ENCODE assay signal across 8 cellular contexts in genomic region chr12:57583008-57583831, GRCh38. TPM values are rescaled to one million over a fixed set of nuclear protein-coding genes. Genes with fewer than 3 reads are reported as not detected.
A peak's percentile ranks its signal among the peaks of the same experiment; 100 is the strongest.
DNase-seq lines count a peak whose midpoint lies in the region; ATAC-seq and TF ChIP-seq lines count a peak whose summit lies in the region.

No MANE protein-coding gene starts in this region.

- peak; percentile 99 for ATAC-seq in GM19438 (IDR thresholded peaks at IDR 0.05; ENCODE audit: low read depth, unreplicated experiment)
- peak; percentile 95 for ATAC-seq in HG03460 (IDR thresholded peaks at IDR 0.05; ENCODE audit: unreplicated experiment)
- ATAC-seq in right lobe of liver, result peak; percentile 88 to 93 (median 90)

- intact Hi-C loops in colonic mucosa (cut with DNase I), result loop anchor here (2.0 to 5.0 kb wide), 2 partner anchors 38 to 109 kb away; partner anchors contain the start of gene OS9
- intact Hi-C loops in right lobe of liver (cut with DNase I), result loop anchor here (5.0 kb wide), 1 partner anchor 39 kb away; no protein-coding TSS in a partner anchor

- H3K36me3 ChIP-seq in colonic mucosa (no peaks in the 10 kb centered on the region), right lobe of liver (no peaks in the 10 kb centered on the region)

- H3K9me3 ChIP-seq in colonic mucosa (no peaks in the 10 kb centered on the region), right lobe of liver (no peaks in the 10 kb centered on the region)

- WGBS in right lobe of liver (ENCODE audit: insufficient coverage, low coverage, low lambda C conversion rate, missing lambda C conversion rate), result 17% methylated on average over 9 of the region's 13 CpGs

- H3K27me3 ChIP-seq in colonic mucosa, result no peaks in the 10 kb centered on the region
- no peaks in the 10 kb centered on the region for H3K27me3 ChIP-seq in right lobe of liver

- H3K27ac ChIP-seq in colonic mucosa, result no peak overlapping the region
- H3K27ac ChIP-seq in right lobe of liver, result no peak overlapping the region

- H3K9ac ChIP-seq in colonic mucosa (ENCODE audit: low read depth in 2 of 2, low read length in 2 of 2), result no peak overlapping the region

- TF ChIP-seq CTCF in colonic mucosa (IDR thresholded peaks at IDR 0.05), result peak; percentile 94
- TF ChIP-seq CTCF in right lobe of liver (IDR thresholded peaks at IDR 0.05), result peak; percentile 90 to 95 (median 92)

- no peak overlapping the region for H3K4me3 ChIP-seq in colonic mucosa
- no peak overlapping the region for H3K4me3 ChIP-seq in right lobe of liver

- no peaks in the 10 kb centered on the region for H3K4me1 ChIP-seq in colonic mucosa
- peaks cover 0 to 13% (median 2%) of the 10 kb centered on the region in 4 donors for H3K4me1 ChIP-seq in right lobe of liver

- TF ChIP-seq POLR2A in right lobe of liver (IDR thresholded peaks at IDR 0.05), result no peak

- DNase-seq in COLO668 (lab: John Stamatoyannopoulos, UW; ENCODE audit: unreplicated experiment) (peak; percentile 39), NCI-H524 treated with DMSO at 0.1 percent for 48 hours (lab: John Stamatoyannopoulos, UW) (peak; percentile 27), colonic mucosa (peak; percentile 70), right lobe of liver (peak in 1 of 3 donors; percentile 63)
- DNase-seq in activated CD4-positive, alpha-beta T cell treated with anti-CD3 and anti-CD28 coated beads for 4 hours, result peak; percentile 64 to 69
- DNase-seq in stimulated activated CD4-positive, alpha-beta T cell treated with anti-CD3 and anti-CD28 coated beads, TNF-alpha, amount 100 ng/mL, for 48 hours (ENCODE audit: low read depth in 3 of 3), result peak; percentile 50 to 66 (median 57)

RNA-seq across cellular contexts. Expression of gene PIP4K2C, which starts 7.8 kb away (rescaled TPM):
- total RNA-seq in colonic mucosa (10 to 100 TPM; 43.6 to 60.2 TPM), right lobe of liver (10 to 100 TPM; 11.3 to 27.6 (median 12.8) TPM)

RNA-seq across cellular contexts. Expression of gene DTX3, which starts 21.4 kb away (rescaled TPM):
- total RNA-seq in colonic mucosa (1 to 10 TPM; 3.4 to 7.4 TPM), right lobe of liver (1 to 10 TPM in 5 of 6 experiments, under 1 TPM in 1; 0.86 to 2.7 (median 1.9) TPM)

RNA-seq across cellular contexts. Expression of gene ARHGEF25, which starts 28.0 kb away (rescaled TPM):
- total RNA-seq in colonic mucosa (10 to 100 TPM in 1 of 2 donors, 1 to 10 TPM in 1; 2.4 to 12.8 TPM), right lobe of liver (1 to 10 TPM in 5 of 6 experiments, under 1 TPM in 1; 0.92 to 2.0 (median 1.3) TPM)

RNA-seq across cellular contexts. Expression of gene KIF5A, which starts 33.4 kb away (rescaled TPM):
- total RNA-seq in colonic mucosa, result 1 to 10 TPM in 1 of 2 donors, under 1 TPM in 1; 0.67 to 2.1 TPM
- total RNA-seq in right lobe of liver, result under 1 TPM in 1 of 6 experiments, not detected in 5; 0.02 TPM

RNA-seq across cellular contexts. Expression of gene DCTN2, which starts 36.2 kb away (rescaled TPM):
- total RNA-seq in colonic mucosa, result 100 to 1,000 TPM; 131 to 139 TPM
- total RNA-seq in right lobe of liver, result 10 to 100 TPM; 28.4 to 80.0 (median 36.0) TPM
